ENCODE assay signal across 14 cellular contexts in genomic region chr11:17986007-17986710, GRCh38. TPM values are rescaled to one million over a fixed set of nuclear protein-coding genes. Genes with fewer than 3 reads are reported as not detected.
DNase-seq lines count a peak whose midpoint lies in the region; ATAC-seq and TF ChIP-seq lines count a peak whose summit lies in the region.
"Had no signal": no experiment of that assay in that cellular context is flagged by ENCODE, and none has a peak within 500 bp of the region (broad histone marks: within the 10 kb centered on the region; RNA-seq: fewer than 3 reads in every experiment).

No MANE protein-coding gene starts in this region.

- H3K27ac ChIP-seq in cingulate gyrus (ENCODE audit: low read depth, low read length), result peak overlapping the region; percentile 42
- no peak overlapping the region for H3K27ac ChIP-seq in lung (ENCODE audit: low read depth in 1 of 2, low read length in 1 of 2)
- H3K27ac ChIP-seq: transverse colon had no signal

- no peaks in the 10 kb centered on the region for H3K27me3 ChIP-seq in lung (ENCODE audit: control insufficient read depth, insufficient read depth)
- H3K27me3 ChIP-seq: transverse colon had no signal

- peaks cover 0 to 3% of the 10 kb centered on the region in 2 donors for H3K4me1 ChIP-seq in lung (ENCODE audit: control insufficient read depth in 2 of 2, insufficient read depth in 2 of 2, low read length in 2 of 2)
- H3K4me1 ChIP-seq: transverse colon had no signal

- no peak overlapping the region for H3K4me3 Mint-ChIP-seq in activated T-cell treated with anti-CD3 and anti-CD28 coated beads, Interleukin-2, amount 50 U/mL, for 24 hours
- H3K4me3 Mint-ChIP-seq: mesothelial cell of epicardium had no signal

- H3K36me3 ChIP-seq in lung (ENCODE audit: control insufficient read depth in 2 of 2, insufficient read depth in 2 of 2, low read length in 2 of 2), result peaks cover 12% of the 10 kb centered on the region in 2 donors

- H3K27ac Mint-ChIP-seq in activated T-cell treated with anti-CD3 and anti-CD28 coated beads, Interleukin-2, amount 50 U/mL, for 24 hours, result no peak overlapping the region
- H3K27ac Mint-ChIP-seq: mesothelial cell of epicardium had no signal

- H3K9me3 ChIP-seq in lung (ENCODE audit: control insufficient read depth in 2 of 2, insufficient read depth in 1 of 2, low read length in 1 of 2), result no peaks in the 10 kb centered on the region
- H3K9me3 ChIP-seq: transverse colon had no signal

- no peaks in the 10 kb centered on the region for H3K9me3 Mint-ChIP-seq in activated T-cell treated with anti-CD3 and anti-CD28 coated beads, Interleukin-2, amount 50 U/mL, for 24 hours
- H3K9me3 Mint-ChIP-seq: mesothelial cell of epicardium had no signal

- DNase-seq in A172 (ENCODE audit: low spot score), result peak; percentile 59
- peak; percentile 80 for DNase-seq in M059J (ENCODE audit: low read depth)
- no peak for DNase-seq in lung (ENCODE audit: low spot score)
- no peak for DNase-seq in activated T-cell treated with anti-CD3 and anti-CD28 coated beads, Interleukin-2, amount 50 U/mL, for 24 hours
- no peak for DNase-seq in activated CD4-positive, alpha-beta T cell treated with anti-CD3 and anti-CD28 coated beads, Interleukin-2, amount 50 U/mL, for 1 hour
- DNase-seq: activated T-cell treated with anti-CD3 and anti-CD28 coated beads for 4 hours; AML-193; stimulated activated CD4-positive, alpha-beta T cell treated with anti-CD3 and anti-CD28 coated beads, Interleukin-1b, Interleukin-23, amount 100 ng/mL, for 48 hours; transverse colon had no signal

- ATAC-seq in lung (ENCODE audit: insufficient read depth, low FRiP score) (peak; percentile 2), GM21528 (IDR thresholded peaks at IDR 0.05; ENCODE audit: low FRiP score, unreplicated experiment) (no peak), HG02973 (IDR thresholded peaks at IDR 0.05; ENCODE audit: unreplicated experiment) (no peak)
- ATAC-seq: GM12878 had no signal

- H3K4me3 ChIP-seq in lung, result no peak overlapping the region
- H3K4me3 ChIP-seq: GM12878, transverse colon had no signal

- H3K4me1 Mint-ChIP-seq in activated T-cell treated with anti-CD3 and anti-CD28 coated beads, Interleukin-2, amount 50 U/mL, for 24 hours (ENCODE audit: low read depth), result no peaks in the 10 kb centered on the region
- H3K4me1 Mint-ChIP-seq: mesothelial cell of epicardium had no signal

- 66 to 73% methylated on average over 7 of the region's 7 CpGs for WGBS in lung, 2 donors

- no peaks in the 10 kb centered on the region for H3K27me3 Mint-ChIP-seq in activated T-cell treated with anti-CD3 and anti-CD28 coated beads, Interleukin-2, amount 50 U/mL, for 24 hours

- TF ChIP-seq CTCF in lung (IDR thresholded peaks at IDR 0.05; ENCODE audit: control extremely low read depth, extremely low read depth), result no peak

- H3K36me3 Mint-ChIP-seq in activated T-cell treated with anti-CD3 and anti-CD28 coated beads, Interleukin-2, amount 50 U/mL, for 24 hours (ENCODE audit: low read depth), result peaks cover 88% of the 10 kb centered on the region

RNA-seq across cellular contexts. Expression of gene SERGEF, which starts 26.7 kb away (rescaled TPM):
- 25.7 and 26.1 TPM in 2 replicates for total RNA-seq in A172 (2014; rRNA removed; shearing (Covaris generic))
- total RNA-seq in M059J (2014; rRNA removed; shearing (Covaris generic)), result 28.5 and 32.2 TPM in 2 replicates
- 10 to 100 TPM; 20.5 to 33.3 TPM for total RNA-seq in lung
- polyA plus RNA-seq in lung, result 10 to 100 TPM; 20.2 to 85.0 TPM

RNA-seq across cellular contexts. Expression of gene TPH1, which starts 59.9 kb away (rescaled TPM):
- total RNA-seq in A172 (2014; rRNA removed; shearing (Covaris generic)), result not detected in 2 replicates
- 0.64 TPM in 1 of 2 replicates, not detected in the other for total RNA-seq in M059J (2014; rRNA removed; shearing (Covaris generic))
- total RNA-seq in lung, result 1 to 10 TPM in 1 of 2 donors, under 1 TPM in 1; 0.74 to 2.8 TPM
- polyA plus RNA-seq in lung, result under 1 TPM; 0.13 to 0.37 TPM

Comparison
In these comparisons a context has a peak if more than half of its experiments do, and no peak if none do; other contexts are left out.
1. DNase-seq: peak in A172 (single experiment) and M059J (single experiment); none in lung (single experiment), activated T-cell treated with anti-CD3 and anti-CD28 coated beads, Interleukin-2, amount 50 U/mL, for 24 hours (single experiment) and activated CD4-positive, alpha-beta T cell treated with anti-CD3 and anti-CD28 coated beads, Interleukin-2, amount 50 U/mL, for 1 hour (single experiment).